1 cellular context compared by ENCODE assay signal in genomic region chr12:106910202-106910601, GRCh38.
TF ChIP-seq lines count a peak whose summit lies in the region.

No MANE protein-coding gene starts in this region.

TF ChIP-seq in GM12878, 131 proteins besides CTCF, POLR2A, EP300 and RAD21 (continued from another document):
- TF ChIP-seq, protein P1, sequence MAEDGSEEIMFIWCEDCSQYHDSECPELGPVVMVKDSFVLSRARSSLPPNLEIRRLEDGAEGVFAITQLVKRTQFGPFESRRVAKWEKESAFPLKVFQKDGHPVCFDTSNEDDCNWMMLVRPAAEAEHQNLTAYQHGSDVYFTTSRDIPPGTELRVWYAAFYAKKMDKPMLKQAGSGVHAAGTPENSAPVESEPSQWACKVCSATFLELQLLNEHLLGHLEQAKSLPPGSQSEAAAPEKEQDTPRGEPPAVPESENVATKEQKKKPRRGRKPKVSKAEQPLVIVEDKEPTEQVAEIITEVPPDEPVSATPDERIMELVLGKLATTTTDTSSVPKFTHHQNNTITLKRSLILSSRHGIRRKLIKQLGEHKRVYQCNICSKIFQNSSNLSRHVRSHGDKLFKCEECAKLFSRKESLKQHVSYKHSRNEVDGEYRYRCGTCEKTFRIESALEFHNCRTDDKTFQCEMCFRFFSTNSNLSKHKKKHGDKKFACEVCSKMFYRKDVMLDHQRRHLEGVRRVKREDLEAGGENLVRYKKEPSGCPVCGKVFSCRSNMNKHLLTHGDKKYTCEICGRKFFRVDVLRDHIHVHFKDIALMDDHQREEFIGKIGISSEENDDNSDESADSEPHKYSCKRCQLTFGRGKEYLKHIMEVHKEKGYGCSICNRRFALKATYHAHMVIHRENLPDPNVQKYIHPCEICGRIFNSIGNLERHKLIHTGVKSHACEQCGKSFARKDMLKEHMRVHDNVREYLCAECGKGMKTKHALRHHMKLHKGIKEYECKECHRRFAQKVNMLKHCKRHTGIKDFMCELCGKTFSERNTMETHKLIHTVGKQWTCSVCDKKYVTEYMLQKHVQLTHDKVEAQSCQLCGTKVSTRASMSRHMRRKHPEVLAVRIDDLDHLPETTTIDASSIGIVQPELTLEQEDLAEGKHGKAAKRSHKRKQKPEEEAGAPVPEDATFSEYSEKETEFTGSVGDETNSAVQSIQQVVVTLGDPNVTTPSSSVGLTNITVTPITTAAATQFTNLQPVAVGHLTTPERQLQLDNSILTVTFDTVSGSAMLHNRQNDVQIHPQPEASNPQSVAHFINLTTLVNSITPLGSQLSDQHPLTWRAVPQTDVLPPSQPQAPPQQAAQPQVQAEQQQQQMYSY (CRISPR knock-in tag; IDR thresholded peaks at IDR 0.05): no peak
- TF ChIP-seq KDM1A (IDR thresholded peaks at IDR 0.05; ENCODE audit: borderline replicate concordance) (0 out of 2 replicates have a peak, but pooled peaks have one; percentile 71), IKZF2 (IDR thresholded peaks at IDR 0.05) (peak; percentile 95 to 97), SMAD5 (IDR thresholded peaks at IDR 0.05; ENCODE audit: low read depth) (no peak), CREM (IDR thresholded peaks at IDR 0.05; ENCODE audit: low read depth) (no peak), NR2F1 (conservative IDR thresholded peaks at IDR 0.05) (peak; percentile 95), EED (IDR thresholded peaks at IDR 0.05; ENCODE audit: low read depth) (peak; percentile 55), MTA2 (IDR thresholded peaks at IDR 0.05; ENCODE audit: low read depth) (peak; percentile 99), HSF1 (IDR thresholded peaks at IDR 0.05; ENCODE audit: low read depth, low read length) (no peak), CHD4 (IDR thresholded peaks at IDR 0.05) (no peak), SUZ12 (IDR thresholded peaks at IDR 0.05; ENCODE audit: unreplicated experiment) (no peak), SIN3A (IDR thresholded peaks at IDR 0.05; ENCODE audit: low read depth, low read length) (no peak), KLF5 (IDR thresholded peaks at IDR 0.05; ENCODE audit: partially characterized antibody) (peak; percentile 25), ZZZ3 (IDR thresholded peaks at IDR 0.05; ENCODE audit: control insufficient read depth, insufficient read length, low read depth) (no peak), GABPA (IDR thresholded peaks at IDR 0.05; ENCODE audit: low read depth) (0 out of 2 replicates have a peak, but pooled peaks have one; percentile 15), EZH2 (IDR thresholded peaks at IDR 0.05; ENCODE audit: borderline replicate concordance, control insufficient read depth, low read depth, low read length) (no peak), BMI1 (IDR thresholded peaks at IDR 0.05; ENCODE audit: borderline replicate concordance) (peak; percentile 84; the same call in 1 of the 2 replicates), ZNF24 (IDR thresholded peaks at IDR 0.05) (peak; percentile 81)
- TF ChIP-seq, protein P2, sequence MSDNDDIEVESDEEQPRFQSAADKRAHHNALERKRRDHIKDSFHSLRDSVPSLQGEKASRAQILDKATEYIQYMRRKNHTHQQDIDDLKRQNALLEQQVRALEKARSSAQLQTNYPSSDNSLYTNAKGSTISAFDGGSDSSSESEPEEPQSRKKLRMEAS (IDR thresholded peaks at IDR 0.05; ENCODE audit: low read depth, low read length): no peak
- TF ChIP-seq, protein P3, sequence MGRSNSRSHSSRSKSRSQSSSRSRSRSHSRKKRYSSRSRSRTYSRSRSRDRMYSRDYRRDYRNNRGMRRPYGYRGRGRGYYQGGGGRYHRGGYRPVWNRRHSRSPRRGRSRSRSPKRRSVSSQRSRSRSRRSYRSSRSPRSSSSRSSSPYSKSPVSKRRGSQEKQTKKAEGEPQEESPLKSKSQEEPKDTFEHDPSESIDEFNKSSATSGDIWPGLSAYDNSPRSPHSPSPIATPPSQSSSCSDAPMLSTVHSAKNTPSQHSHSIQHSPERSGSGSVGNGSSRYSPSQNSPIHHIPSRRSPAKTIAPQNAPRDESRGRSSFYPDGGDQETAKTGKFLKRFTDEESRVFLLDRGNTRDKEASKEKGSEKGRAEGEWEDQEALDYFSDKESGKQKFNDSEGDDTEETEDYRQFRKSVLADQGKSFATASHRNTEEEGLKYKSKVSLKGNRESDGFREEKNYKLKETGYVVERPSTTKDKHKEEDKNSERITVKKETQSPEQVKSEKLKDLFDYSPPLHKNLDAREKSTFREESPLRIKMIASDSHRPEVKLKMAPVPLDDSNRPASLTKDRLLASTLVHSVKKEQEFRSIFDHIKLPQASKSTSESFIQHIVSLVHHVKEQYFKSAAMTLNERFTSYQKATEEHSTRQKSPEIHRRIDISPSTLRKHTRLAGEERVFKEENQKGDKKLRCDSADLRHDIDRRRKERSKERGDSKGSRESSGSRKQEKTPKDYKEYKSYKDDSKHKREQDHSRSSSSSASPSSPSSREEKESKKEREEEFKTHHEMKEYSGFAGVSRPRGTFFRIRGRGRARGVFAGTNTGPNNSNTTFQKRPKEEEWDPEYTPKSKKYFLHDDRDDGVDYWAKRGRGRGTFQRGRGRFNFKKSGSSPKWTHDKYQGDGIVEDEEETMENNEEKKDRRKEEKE (IDR thresholded peaks at IDR 0.05): no peak
- TF ChIP-seq, protein P4, sequence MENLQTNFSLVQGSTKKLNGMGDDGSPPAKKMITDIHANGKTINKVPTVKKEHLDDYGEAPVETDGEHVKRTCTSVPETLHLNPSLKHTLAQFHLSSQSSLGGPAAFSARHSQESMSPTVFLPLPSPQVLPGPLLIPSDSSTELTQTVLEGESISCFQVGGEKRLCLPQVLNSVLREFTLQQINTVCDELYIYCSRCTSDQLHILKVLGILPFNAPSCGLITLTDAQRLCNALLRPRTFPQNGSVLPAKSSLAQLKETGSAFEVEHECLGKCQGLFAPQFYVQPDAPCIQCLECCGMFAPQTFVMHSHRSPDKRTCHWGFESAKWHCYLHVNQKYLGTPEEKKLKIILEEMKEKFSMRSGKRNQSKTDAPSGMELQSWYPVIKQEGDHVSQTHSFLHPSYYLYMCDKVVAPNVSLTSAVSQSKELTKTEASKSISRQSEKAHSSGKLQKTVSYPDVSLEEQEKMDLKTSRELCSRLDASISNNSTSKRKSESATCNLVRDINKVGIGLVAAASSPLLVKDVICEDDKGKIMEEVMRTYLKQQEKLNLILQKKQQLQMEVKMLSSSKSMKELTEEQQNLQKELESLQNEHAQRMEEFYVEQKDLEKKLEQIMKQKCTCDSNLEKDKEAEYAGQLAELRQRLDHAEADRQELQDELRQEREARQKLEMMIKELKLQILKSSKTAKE (IDR thresholded peaks at IDR 0.05; ENCODE audit: low read depth, poor library complexity, severe bottlenecking): peak; percentile 84
- TF ChIP-seq, protein P5, sequence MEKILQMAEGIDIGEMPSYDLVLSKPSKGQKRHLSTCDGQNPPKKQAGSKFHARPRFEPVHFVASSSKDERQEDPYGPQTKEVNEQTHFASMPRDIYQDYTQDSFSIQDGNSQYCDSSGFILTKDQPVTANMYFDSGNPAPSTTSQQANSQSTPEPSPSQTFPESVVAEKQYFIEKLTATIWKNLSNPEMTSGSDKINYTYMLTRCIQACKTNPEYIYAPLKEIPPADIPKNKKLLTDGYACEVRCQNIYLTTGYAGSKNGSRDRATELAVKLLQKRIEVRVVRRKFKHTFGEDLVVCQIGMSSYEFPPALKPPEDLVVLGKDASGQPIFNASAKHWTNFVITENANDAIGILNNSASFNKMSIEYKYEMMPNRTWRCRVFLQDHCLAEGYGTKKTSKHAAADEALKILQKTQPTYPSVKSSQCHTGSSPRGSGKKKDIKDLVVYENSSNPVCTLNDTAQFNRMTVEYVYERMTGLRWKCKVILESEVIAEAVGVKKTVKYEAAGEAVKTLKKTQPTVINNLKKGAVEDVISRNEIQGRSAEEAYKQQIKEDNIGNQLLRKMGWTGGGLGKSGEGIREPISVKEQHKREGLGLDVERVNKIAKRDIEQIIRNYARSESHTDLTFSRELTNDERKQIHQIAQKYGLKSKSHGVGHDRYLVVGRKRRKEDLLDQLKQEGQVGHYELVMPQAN (conservative IDR thresholded peaks at IDR 0.05): peak; percentile 69; the same call in 1 of the 2 replicates
